ENCODE assay signal across 1 cellular context in the genomic region with DNA sequence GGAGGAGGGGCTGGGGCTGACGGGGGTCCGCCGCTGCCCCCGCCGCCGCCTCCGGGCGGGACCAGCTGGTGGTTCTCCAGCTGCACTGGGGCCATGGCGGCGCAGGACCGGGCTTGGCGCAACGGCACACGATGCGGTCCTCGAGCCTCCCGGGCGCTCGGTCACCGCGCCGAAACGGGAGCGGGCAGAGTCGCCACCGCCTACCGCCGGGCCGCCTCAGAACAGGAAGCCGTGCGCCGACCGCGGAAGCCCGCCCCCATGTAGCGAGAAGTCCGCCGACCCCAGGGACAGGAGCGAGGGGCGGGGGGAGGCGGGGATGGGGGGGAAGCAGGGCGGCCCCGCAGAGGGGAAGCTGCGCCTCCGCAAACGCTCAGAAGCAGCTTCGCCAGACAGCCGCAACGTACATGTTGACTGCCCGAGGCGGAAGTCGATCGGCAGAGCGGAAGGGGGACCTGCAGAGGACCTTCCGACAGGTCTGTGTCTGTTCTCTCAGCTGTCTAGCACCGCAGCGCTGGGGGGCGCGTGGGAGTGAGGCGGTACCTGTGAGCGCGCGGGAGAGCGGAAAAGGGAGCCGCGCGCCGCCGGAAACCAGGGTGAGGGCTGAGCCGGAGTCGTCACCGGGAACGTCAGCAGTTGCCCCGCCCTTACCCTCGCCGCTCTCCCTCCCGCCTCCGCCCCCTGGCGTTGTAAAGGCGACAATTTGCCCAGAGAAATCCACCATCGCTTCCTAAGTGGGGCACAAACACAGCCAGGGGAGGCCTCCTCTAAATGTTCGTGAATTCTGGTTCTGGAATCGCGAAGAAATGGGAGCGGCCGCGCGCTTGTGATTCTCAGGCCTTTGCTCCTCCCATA.
TF ChIP-seq lines count a peak whose summit lies in the region.

A gene (minus strand): TSS at position 225 of the 852 bp plus-strand sequence. CDS start 130 bp downstream, at position 95.

TF ChIP-seq in HepG2, 621 proteins besides CTCF, POLR2A, EP300 and RAD21 (continued from another document and continues in another):
- TF ChIP-seq, protein P1, sequence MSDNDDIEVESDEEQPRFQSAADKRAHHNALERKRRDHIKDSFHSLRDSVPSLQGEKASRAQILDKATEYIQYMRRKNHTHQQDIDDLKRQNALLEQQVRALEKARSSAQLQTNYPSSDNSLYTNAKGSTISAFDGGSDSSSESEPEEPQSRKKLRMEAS (IDR thresholded peaks at IDR 0.05) = peak; percentile 71
- TF ChIP-seq ELF1 (CRISPR knock-in tag; IDR thresholded peaks at IDR 0.05) (peak; percentile 67), ZNF17 (CRISPR knock-in tag; IDR thresholded peaks at IDR 0.05) (no peak), ELF3 (CRISPR knock-in tag; IDR thresholded peaks at IDR 0.05) (peak; percentile 45; the same call in 1 of the 2 replicates), CREM (IDR thresholded peaks at IDR 0.05) (peak; percentile 20; the same call in 1 of the 2 replicates), CREM (CRISPR knock-in tag; IDR thresholded peaks at IDR 0.05) (no peak), NR2F2 (IDR thresholded peaks at IDR 0.05; ENCODE audit: borderline replicate concordance, low read depth) (no peak), ZNF264 (CRISPR knock-in tag; IDR thresholded peaks at IDR 0.05) (peak; percentile 26; the same call in 1 of the 2 replicates), PHF5A (CRISPR knock-in tag; IDR thresholded peaks at IDR 0.05; ENCODE audit: low read depth, unreplicated experiment) (peak; percentile 52), SOX5 (CRISPR knock-in tag; IDR thresholded peaks at IDR 0.05; ENCODE audit: borderline replicate concordance) (peak; percentile 53; the same call in 1 of the 2 replicates), MYC (CRISPR knock-in tag; IDR thresholded peaks at IDR 0.05; ENCODE audit: borderline replicate concordance) (peak; percentile 67; the same call in 1 of the 2 replicates), SIN3A (IDR thresholded peaks at IDR 0.05; ENCODE audit: borderline replicate concordance, low read depth, low read length) (peak; percentile 47; the same call in 1 of the 2 replicates), MTA1 (CRISPR knock-in tag; IDR thresholded peaks at IDR 0.05; ENCODE audit: borderline replicate concordance) (0 out of 2 replicates have a peak, but pooled peaks have one; percentile 35), FOXM1 (CRISPR knock-in tag; IDR thresholded peaks at IDR 0.05) (no peak), SMAD3 (CRISPR knock-in tag; IDR thresholded peaks at IDR 0.05) (0 out of 2 replicates have a peak, but pooled peaks have one; percentile 35), GATAD2A (CRISPR knock-in tag; IDR thresholded peaks at IDR 0.05) (peak; percentile 39), KAT8 (CRISPR knock-in tag; IDR thresholded peaks at IDR 0.05) (peak; percentile 62), KDM5B (CRISPR knock-in tag; IDR thresholded peaks at IDR 0.05; ENCODE audit: borderline replicate concordance) (no peak), ZNF335 (CRISPR knock-in tag; IDR thresholded peaks at IDR 0.05) (no peak), FOXK1 (CRISPR knock-in tag; IDR thresholded peaks at IDR 0.05; ENCODE audit: borderline replicate concordance, low read depth) (peak; percentile 43; the same call in 1 of the 2 replicates), SP4 (CRISPR knock-in tag; IDR thresholded peaks at IDR 0.05) (peak; percentile 63; the same call in 1 of the 2 replicates), FOXA1 (IDR thresholded peaks at IDR 0.05) (no peak), FOXA1 (CRISPR knock-in tag; IDR thresholded peaks at IDR 0.05) (0 out of 2 replicates have a peak, but pooled peaks have one; percentile 7)
- TF ChIP-seq, protein P2, sequence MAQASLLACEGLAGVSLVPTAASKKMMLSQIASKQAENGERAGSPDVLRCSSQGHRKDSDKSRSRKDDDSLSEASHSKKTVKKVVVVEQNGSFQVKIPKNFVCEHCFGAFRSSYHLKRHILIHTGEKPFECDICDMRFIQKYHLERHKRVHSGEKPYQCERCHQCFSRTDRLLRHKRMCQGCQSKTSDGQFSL (CRISPR knock-in tag; IDR thresholded peaks at IDR 0.05) = peak; percentile 82
- TF ChIP-seq, protein P3, sequence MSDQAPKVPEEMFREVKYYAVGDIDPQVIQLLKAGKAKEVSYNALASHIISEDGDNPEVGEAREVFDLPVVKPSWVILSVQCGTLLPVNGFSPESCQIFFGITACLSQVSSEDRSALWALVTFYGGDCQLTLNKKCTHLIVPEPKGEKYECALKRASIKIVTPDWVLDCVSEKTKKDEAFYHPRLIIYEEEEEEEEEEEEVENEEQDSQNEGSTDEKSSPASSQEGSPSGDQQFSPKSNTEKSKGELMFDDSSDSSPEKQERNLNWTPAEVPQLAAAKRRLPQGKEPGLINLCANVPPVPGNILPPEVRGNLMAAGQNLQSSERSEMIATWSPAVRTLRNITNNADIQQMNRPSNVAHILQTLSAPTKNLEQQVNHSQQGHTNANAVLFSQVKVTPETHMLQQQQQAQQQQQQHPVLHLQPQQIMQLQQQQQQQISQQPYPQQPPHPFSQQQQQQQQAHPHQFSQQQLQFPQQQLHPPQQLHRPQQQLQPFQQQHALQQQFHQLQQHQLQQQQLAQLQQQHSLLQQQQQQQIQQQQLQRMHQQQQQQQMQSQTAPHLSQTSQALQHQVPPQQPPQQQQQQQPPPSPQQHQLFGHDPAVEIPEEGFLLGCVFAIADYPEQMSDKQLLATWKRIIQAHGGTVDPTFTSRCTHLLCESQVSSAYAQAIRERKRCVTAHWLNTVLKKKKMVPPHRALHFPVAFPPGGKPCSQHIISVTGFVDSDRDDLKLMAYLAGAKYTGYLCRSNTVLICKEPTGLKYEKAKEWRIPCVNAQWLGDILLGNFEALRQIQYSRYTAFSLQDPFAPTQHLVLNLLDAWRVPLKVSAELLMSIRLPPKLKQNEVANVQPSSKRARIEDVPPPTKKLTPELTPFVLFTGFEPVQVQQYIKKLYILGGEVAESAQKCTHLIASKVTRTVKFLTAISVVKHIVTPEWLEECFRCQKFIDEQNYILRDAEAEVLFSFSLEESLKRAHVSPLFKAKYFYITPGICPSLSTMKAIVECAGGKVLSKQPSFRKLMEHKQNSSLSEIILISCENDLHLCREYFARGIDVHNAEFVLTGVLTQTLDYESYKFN (CRISPR knock-in tag; conservative IDR thresholded peaks at IDR 0.05) = no peak
- TF ChIP-seq, protein P4, sequence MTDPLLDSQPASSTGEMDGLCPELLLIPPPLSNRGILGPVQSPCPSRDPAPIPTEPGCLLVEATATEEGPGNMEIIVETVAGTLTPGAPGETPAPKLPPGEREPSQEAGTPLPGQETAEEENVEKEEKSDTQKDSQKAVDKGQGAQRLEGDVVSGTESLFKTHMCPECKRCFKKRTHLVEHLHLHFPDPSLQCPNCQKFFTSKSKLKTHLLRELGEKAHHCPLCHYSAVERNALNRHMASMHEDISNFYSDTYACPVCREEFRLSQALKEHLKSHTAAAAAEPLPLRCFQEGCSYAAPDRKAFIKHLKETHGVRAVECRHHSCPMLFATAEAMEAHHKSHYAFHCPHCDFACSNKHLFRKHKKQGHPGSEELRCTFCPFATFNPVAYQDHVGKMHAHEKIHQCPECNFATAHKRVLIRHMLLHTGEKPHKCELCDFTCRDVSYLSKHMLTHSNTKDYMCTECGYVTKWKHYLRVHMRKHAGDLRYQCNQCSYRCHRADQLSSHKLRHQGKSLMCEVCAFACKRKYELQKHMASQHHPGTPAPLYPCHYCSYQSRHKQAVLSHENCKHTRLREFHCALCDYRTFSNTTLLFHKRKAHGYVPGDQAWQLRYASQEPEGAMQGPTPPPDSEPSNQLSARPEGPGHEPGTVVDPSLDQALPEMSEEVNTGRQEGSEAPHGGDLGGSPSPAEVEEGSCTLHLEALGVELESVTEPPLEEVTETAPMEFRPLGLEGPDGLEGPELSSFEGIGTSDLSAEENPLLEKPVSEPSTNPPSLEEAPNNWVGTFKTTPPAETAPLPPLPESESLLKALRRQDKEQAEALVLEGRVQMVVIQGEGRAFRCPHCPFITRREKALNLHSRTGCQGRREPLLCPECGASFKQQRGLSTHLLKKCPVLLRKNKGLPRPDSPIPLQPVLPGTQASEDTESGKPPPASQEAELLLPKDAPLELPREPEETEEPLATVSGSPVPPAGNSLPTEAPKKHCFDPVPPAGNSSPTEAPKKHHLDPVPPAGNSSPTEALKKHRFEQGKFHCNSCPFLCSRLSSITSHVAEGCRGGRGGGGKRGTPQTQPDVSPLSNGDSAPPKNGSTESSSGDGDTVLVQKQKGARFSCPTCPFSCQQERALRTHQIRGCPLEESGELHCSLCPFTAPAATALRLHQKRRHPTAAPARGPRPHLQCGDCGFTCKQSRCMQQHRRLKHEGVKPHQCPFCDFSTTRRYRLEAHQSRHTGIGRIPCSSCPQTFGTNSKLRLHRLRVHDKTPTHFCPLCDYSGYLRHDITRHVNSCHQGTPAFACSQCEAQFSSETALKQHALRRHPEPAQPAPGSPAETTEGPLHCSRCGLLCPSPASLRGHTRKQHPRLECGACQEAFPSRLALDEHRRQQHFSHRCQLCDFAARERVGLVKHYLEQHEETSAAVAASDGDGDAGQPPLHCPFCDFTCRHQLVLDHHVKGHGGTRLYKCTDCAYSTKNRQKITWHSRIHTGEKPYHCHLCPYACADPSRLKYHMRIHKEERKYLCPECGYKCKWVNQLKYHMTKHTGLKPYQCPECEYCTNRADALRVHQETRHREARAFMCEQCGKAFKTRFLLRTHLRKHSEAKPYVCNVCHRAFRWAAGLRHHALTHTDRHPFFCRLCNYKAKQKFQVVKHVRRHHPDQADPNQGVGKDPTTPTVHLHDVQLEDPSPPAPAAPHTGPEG (CRISPR knock-in tag; IDR thresholded peaks at IDR 0.05) = peak; percentile 91
- TF ChIP-seq, protein P5, sequence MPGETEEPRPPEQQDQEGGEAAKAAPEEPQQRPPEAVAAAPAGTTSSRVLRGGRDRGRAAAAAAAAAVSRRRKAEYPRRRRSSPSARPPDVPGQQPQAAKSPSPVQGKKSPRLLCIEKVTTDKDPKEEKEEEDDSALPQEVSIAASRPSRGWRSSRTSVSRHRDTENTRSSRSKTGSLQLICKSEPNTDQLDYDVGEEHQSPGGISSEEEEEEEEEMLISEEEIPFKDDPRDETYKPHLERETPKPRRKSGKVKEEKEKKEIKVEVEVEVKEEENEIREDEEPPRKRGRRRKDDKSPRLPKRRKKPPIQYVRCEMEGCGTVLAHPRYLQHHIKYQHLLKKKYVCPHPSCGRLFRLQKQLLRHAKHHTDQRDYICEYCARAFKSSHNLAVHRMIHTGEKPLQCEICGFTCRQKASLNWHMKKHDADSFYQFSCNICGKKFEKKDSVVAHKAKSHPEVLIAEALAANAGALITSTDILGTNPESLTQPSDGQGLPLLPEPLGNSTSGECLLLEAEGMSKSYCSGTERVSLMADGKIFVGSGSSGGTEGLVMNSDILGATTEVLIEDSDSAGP (CRISPR knock-in tag; IDR thresholded peaks at IDR 0.05; ENCODE audit: borderline replicate concordance) = peak; percentile 67
- TF ChIP-seq, protein P6, sequence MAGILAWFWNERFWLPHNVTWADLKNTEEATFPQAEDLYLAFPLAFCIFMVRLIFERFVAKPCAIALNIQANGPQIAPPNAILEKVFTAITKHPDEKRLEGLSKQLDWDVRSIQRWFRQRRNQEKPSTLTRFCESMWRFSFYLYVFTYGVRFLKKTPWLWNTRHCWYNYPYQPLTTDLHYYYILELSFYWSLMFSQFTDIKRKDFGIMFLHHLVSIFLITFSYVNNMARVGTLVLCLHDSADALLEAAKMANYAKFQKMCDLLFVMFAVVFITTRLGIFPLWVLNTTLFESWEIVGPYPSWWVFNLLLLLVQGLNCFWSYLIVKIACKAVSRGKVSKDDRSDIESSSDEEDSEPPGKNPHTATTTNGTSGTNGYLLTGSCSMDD (CRISPR knock-in tag; IDR thresholded peaks at IDR 0.05) = no peak
- TF ChIP-seq, protein P7, sequence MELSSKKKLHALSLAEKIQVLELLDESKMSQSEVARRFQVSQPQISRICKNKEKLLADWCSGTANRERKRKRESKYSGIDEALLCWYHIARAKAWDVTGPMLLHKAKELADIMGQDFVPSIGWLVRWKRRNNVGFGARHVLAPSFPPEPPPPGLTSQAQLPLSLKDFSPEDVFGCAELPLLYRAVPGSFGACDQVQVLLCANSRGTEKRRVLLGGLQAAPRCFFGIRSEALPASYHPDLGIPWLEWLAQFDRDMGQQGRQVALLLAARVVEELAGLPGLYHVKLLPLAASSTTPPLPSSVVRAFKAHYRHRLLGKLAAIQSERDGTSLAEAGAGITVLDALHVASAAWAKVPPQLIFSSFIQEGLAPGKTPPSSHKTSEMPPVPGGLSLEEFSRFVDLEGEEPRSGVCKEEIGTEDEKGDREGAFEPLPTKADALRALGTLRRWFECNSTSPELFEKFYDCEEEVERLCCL (CRISPR knock-in tag; IDR thresholded peaks at IDR 0.05; ENCODE audit: borderline replicate concordance) = no peak
- TF ChIP-seq, protein P8, sequence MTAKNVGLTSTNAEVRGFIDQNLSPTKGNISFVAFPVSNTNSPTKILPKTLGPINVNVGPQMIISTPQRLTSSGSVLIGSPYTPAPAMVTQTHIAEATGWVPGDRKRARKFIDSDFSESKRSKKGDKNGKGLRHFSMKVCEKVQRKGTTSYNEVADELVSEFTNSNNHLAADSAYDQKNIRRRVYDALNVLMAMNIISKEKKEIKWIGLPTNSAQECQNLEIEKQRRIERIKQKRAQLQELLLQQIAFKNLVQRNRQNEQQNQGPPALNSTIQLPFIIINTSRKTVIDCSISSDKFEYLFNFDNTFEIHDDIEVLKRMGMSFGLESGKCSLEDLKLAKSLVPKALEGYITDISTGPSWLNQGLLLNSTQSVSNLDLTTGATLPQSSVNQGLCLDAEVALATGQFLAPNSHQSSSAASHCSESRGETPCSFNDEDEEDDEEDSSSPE (CRISPR knock-in tag; IDR thresholded peaks at IDR 0.05) = peak; percentile 74; the same call in 1 of the 2 replicates
- TF ChIP-seq, protein P9, sequence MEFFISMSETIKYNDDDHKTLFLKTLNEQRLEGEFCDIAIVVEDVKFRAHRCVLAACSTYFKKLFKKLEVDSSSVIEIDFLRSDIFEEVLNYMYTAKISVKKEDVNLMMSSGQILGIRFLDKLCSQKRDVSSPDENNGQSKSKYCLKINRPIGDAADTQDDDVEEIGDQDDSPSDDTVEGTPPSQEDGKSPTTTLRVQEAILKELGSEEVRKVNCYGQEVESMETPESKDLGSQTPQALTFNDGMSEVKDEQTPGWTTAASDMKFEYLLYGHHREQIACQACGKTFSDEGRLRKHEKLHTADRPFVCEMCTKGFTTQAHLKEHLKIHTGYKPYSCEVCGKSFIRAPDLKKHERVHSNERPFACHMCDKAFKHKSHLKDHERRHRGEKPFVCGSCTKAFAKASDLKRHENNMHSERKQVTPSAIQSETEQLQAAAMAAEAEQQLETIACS (CRISPR knock-in tag; IDR thresholded peaks at IDR 0.05) = peak; percentile 74
- TF ChIP-seq, protein P10, sequence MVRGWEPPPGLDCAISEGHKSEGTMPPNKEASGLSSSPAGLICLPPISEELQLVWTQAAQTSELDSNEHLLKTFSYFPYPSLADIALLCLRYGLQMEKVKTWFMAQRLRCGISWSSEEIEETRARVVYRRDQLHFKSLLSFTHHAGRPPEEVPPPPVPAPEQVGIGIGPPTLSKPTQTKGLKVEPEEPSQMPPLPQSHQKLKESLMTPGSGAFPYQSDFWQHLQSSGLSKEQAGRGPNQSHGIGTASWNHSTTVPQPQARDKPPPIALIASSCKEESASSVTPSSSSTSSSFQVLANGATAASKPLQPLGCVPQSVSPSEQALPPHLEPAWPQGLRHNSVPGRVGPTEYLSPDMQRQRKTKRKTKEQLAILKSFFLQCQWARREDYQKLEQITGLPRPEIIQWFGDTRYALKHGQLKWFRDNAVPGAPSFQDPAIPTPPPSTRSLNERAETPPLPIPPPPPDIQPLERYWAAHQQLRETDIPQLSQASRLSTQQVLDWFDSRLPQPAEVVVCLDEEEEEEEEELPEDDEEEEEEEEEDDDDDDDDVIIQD (CRISPR knock-in tag; IDR thresholded peaks at IDR 0.05; ENCODE audit: low read depth) = 0 out of 2 replicates have a peak, but pooled peaks have one; percentile 22
